In the genomic region with DNA sequence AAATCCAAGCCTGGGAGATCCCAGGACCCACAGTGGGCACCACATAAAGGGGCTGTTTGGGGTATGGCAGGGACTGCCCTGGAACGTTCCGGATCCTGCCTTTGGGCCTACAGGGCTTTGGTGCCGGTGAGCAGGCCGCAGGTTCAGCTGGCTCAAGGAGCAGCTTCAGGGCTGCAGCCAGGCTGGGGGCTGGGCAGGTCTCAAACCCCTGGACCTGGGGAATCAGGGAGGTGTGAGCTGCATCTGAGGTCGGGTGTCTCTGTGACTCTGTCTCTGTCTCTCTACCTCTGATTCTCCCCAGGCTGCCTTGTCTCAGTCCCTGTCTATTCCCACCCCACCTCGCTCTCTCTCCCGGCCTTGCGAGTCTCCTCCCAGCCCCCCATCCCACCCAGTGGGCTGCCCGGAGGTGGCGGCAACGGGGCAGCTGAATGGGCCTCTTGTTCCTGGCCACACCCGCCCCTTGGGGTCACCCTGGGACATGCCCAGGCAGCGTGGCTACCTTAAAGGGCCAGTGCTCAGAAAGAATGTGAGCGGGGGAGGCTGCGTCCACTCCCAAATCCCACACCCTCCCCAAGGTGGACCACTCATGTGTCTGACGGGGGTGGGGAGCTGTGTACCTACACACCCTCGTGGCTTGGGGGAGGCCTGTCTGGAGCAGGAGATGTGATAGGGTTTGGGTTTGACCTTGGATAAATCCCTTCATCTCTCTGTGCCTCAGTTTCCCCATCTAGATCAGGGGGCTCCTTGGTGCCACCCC, we compare ENCODE assay signal across 10 cellular contexts. TPM values are rescaled to one million over a fixed set of nuclear protein-coding genes. Genes with fewer than 3 reads are reported as not detected.
DNase-seq lines count a peak whose midpoint lies in the region; ATAC-seq and TF ChIP-seq lines count a peak whose summit lies in the region.
"Had no signal": no experiment of that assay in that cellular context is flagged by ENCODE, and none has a peak within 500 bp of the region (broad histone marks: within the 10 kb centered on the region; RNA-seq: fewer than 3 reads in every experiment).

No MANE protein-coding gene starts in this region.

- H3F3A ChIP-seq in neural progenitor cell (ENCODE audit: low read depth): no peaks in the 10 kb centered on the region

- H3K4me1 ChIP-seq in neural progenitor cell (no peaks in the 10 kb centered on the region), aorta (ENCODE audit: control insufficient read depth in 1 of 2, insufficient read depth in 2 of 2, low read length in 2 of 2) (no peaks in the 10 kb centered on the region)

- H3K4me3 ChIP-seq in fibroblast of mammary gland (ENCODE audit: control insufficient read depth, low read depth, low read length) (no peak overlapping the region), neural progenitor cell (no peak overlapping the region), aorta (ENCODE audit: low read length in 2 of 2) (no peak overlapping the region)

- H3K36me3 Mint-ChIP-seq in neural progenitor cell: no peaks in the 10 kb centered on the region
- no peaks in the 10 kb centered on the region for H3K36me3 Mint-ChIP-seq in activated CD8-positive, alpha-beta memory T cell treated with anti-CD3 and anti-CD28 coated beads, Interleukin-2, amount 10 ng/mL, durations not matched to agents 7 days and 5 days

- H3K27me3 ChIP-seq in neural progenitor cell: peaks cover 13% of the 10 kb centered on the region
- H3K27me3 ChIP-seq in aorta (ENCODE audit: control insufficient read depth in 1 of 2, insufficient read depth in 2 of 2, low read length in 1 of 2): no peaks in the 10 kb centered on the region

- H3K27ac ChIP-seq in neural progenitor cell: no peak overlapping the region
- peak overlapping the region in 1 of 2 donors; percentile 87 for H3K27ac ChIP-seq in aorta (ENCODE audit: low read depth in 1 of 2, low read length in 2 of 2)

- no peak overlapping the region for H3K9ac ChIP-seq in neural progenitor cell

- TF ChIP-seq CTCF in fibroblast of mammary gland (conservative IDR thresholded peaks at IDR 0.05; ENCODE audit: control insufficient read depth, insufficient read depth, low read depth, low read length) (no peak), neural progenitor cell (IDR thresholded peaks at IDR 0.05) (no peak)

- DNase-seq in Right ventricle myocardium inferior (ENCODE audit: missing footprints): peak; percentile 85
- DNase-seq in cardiac septum (ENCODE audit: low spot score): no peak
- DNase-seq in fibroblast of mammary gland (ENCODE audit: low read depth): peak; percentile 44
- DNase-seq in neural progenitor cell (ENCODE audit: low spot score): peak; percentile 30
- no peak for DNase-seq in aorta
- no peak for DNase-seq in activated CD8-positive, alpha-beta memory T cell treated with anti-CD3 and anti-CD28 coated beads, Interleukin-2, amount 10 ng/mL, durations not matched to agents 7 days and 5 days
- DNase-seq in NCI-H1436 treated with DMSO at 0.1 percent for 48 hours (lab: John Stamatoyannopoulos, UW): no peak
- DNase-seq: activated CD8-positive, alpha-beta memory T cell treated with anti-CD3 and anti-CD28 coated beads, Interleukin-2, amount 50 U/mL, for 4 hours had no signal

- no peaks in the 10 kb centered on the region for H3K36me3 ChIP-seq in neural progenitor cell
- H3K36me3 ChIP-seq in aorta (ENCODE audit: control insufficient read depth in 1 of 2, insufficient read depth in 2 of 2, low read length in 1 of 2): no peaks in the 10 kb centered on the region

- H3K4me2 ChIP-seq in neural progenitor cell: no peak overlapping the region

- peaks cover 9% of the 10 kb centered on the region for H3K27me3 Mint-ChIP-seq in neural progenitor cell (ENCODE audit: insufficient read depth, low read depth)
- no peaks in the 10 kb centered on the region for H3K27me3 Mint-ChIP-seq in activated CD8-positive, alpha-beta memory T cell treated with anti-CD3 and anti-CD28 coated beads, Interleukin-2, amount 10 ng/mL, durations not matched to agents 7 days and 5 days

- no peak overlapping the region for H3K4me3 Mint-ChIP-seq in neural progenitor cell
- H3K4me3 Mint-ChIP-seq in activated CD8-positive, alpha-beta memory T cell treated with anti-CD3 and anti-CD28 coated beads, Interleukin-2, amount 10 ng/mL, durations not matched to agents 7 days and 5 days: no peak overlapping the region
- H3K4me3 Mint-ChIP-seq: IgD-negative memory B cell had no signal

- no peaks in the 10 kb centered on the region for H3K9me3 ChIP-seq in neural progenitor cell (ENCODE audit: low read depth)
- no peaks in the 10 kb centered on the region for H3K9me3 ChIP-seq in aorta (ENCODE audit: control insufficient read depth, low read length)

- ATAC-seq in Right ventricle myocardium inferior: peak; percentile 60
- ATAC-seq in aorta (ENCODE audit: low FRiP score): peak; percentile 17
- no peak for ATAC-seq in GM21825 (IDR thresholded peaks at IDR 0.05; ENCODE audit: unreplicated experiment)
- ATAC-seq in activated CD8-positive, alpha-beta memory T cell treated with anti-CD3 and anti-CD28 coated beads, Interleukin-2, amount 10 ng/mL, durations not matched to agents 7 days and 5 days: no peak

- no peaks in the 10 kb centered on the region for H3K9me3 Mint-ChIP-seq in neural progenitor cell
- no peaks in the 10 kb centered on the region for H3K9me3 Mint-ChIP-seq in activated CD8-positive, alpha-beta memory T cell treated with anti-CD3 and anti-CD28 coated beads, Interleukin-2, amount 10 ng/mL, durations not matched to agents 7 days and 5 days (ENCODE audit: low read depth)

- H3K79me2 ChIP-seq in neural progenitor cell (ENCODE audit: low read depth): no peaks in the 10 kb centered on the region

- H3K4me1 Mint-ChIP-seq in neural progenitor cell: no peaks in the 10 kb centered on the region
- H3K4me1 Mint-ChIP-seq in activated CD8-positive, alpha-beta memory T cell treated with anti-CD3 and anti-CD28 coated beads, Interleukin-2, amount 10 ng/mL, durations not matched to agents 7 days and 5 days: no peaks in the 10 kb centered on the region

- CTCF ChIA-PET in activated CD8-positive, alpha-beta memory T cell treated with anti-CD3 and anti-CD28 coated beads, Interleukin-2, amount 10 ng/mL, durations not matched to agents 7 days and 5 days (lab: Charles Lee): no interaction called here

- no peak overlapping the region for H3K27ac Mint-ChIP-seq in neural progenitor cell
- H3K27ac Mint-ChIP-seq in activated CD8-positive, alpha-beta memory T cell treated with anti-CD3 and anti-CD28 coated beads, Interleukin-2, amount 10 ng/mL, durations not matched to agents 7 days and 5 days: no peak overlapping the region
- H3K27ac Mint-ChIP-seq: IgD-negative memory B cell had no signal

- no peaks in the 10 kb centered on the region for H4K20me1 ChIP-seq in neural progenitor cell (ENCODE audit: low read depth)

- H2AFZ ChIP-seq in neural progenitor cell (replicated peaks): no peak overlapping the region

- 28% methylated on average over 16 to 17 of the region's 17 CpGs for WGBS in aorta, 2 donors

- intact Hi-C loops in Right ventricle myocardium inferior (cut with DNase I) (no loop called here), cardiac septum (cut with DNase I) (no loop called here), aorta (cut with DNase I) (no loop called here)

RNA-seq across cellular contexts. Expression of a gene that starts 31.1 kb away (rescaled TPM):
- total RNA-seq in Right ventricle myocardium inferior (164 TPM), cardiac septum (178 TPM), neural progenitor cell (ENCODE audit: low replicate concordance) (1.1 and 1.3 TPM in 2 replicates), aorta (100 to 1,000 TPM; 175 to 188 TPM)
- polyA plus RNA-seq in aorta: 10 to 100 TPM; 37.5 to 37.7 TPM
- total RNA-seq in activated CD8-positive, alpha-beta memory T cell treated with anti-CD3 and anti-CD28 coated beads, Interleukin-2, amount 10 ng/mL, durations not matched to agents 7 days and 5 days: 10 to 100 TPM; 14.0 to 15.1 TPM

Comparison
In these comparisons a context has a peak if more than half of its experiments do, and no peak if none do; other contexts are left out.
1. DNase-seq: peak in Right ventricle myocardium inferior (single experiment), fibroblast of mammary gland (single experiment) and neural progenitor cell (single experiment); none in cardiac septum (single experiment), aorta (0 of 2), activated CD8-positive, alpha-beta memory T cell treated with anti-CD3 and anti-CD28 coated beads, Interleukin-2, amount 10 ng/mL, durations not matched to agents 7 days and 5 days (single experiment) and NCI-H1436 treated with DMSO at 0.1 percent for 48 hours (single experiment).
2. ATAC-seq: peak in Right ventricle myocardium inferior (single experiment) and aorta (single experiment); none in GM21825 (single experiment) and activated CD8-positive, alpha-beta memory T cell treated with anti-CD3 and anti-CD28 coated beads, Interleukin-2, amount 10 ng/mL, durations not matched to agents 7 days and 5 days (single experiment).
3. RNA of a gene that starts 31.1 kb away (total RNA-seq): 175 to 188 TPM in aorta, 178 TPM in cardiac septum (single experiment) and 164 TPM in Right ventricle myocardium inferior (single experiment); 14.0 to 15.1 TPM in activated CD8-positive, alpha-beta memory T cell treated with anti-CD3 and anti-CD28 coated beads, Interleukin-2, amount 10 ng/mL, durations not matched to agents 7 days and 5 days and 1.1 to 1.3 TPM in neural progenitor cell; every median in the first group is over 10 times any median in the second.